ENCODE assay signal across 1 cellular context in the genomic region with DNA sequence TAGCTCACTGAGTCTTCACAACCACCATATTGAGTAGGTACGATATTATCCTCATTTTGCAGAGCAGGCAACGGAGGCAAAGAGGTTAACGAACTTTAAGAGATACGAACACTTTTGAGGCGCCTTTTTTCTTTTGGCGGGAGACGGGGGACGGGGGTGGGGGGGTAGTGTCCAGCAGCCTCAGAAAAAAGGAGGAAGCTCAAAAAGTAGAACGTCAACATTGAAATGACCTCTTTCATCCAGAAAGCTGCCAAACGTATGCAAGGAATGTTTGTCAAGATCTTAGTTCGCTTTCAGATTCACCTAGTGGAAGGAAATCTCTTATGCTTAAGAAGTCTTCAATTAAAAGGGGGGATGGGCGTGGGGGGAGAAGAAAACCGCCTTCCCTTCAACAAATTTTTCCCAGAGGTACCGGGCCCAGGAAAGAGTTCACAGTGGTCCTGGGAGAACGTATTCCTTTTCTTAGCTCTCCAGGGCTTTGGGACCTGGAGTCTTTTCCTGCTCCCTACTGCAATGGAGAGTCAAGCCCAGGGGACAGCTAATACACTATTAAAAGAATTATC.
TF ChIP-seq lines count a peak whose summit lies in the region.

No MANE protein-coding gene starts in this region.

TF ChIP-seq in H1, 55 proteins besides CTCF, POLR2A, EP300 and RAD21:
- no peak for TF ChIP-seq HDAC2 (IDR thresholded peaks at IDR 0.05; ENCODE audit: borderline replicate concordance in 1 of 2, low read depth in 2 of 2, low read length in 2 of 2)
- TF ChIP-seq SUZ12 (IDR thresholded peaks at IDR 0.05; ENCODE audit: low read length), result no peak
- no peak for TF ChIP-seq KDM5A (IDR thresholded peaks at IDR 0.05; ENCODE audit: low read length)
- TF ChIP-seq SP1 (IDR thresholded peaks at IDR 0.05; ENCODE audit: low read depth, low read length), result no peak
- no peak for TF ChIP-seq FOSL1 (IDR thresholded peaks at IDR 0.05; ENCODE audit: insufficient read depth, low read depth, low read length)
- TF ChIP-seq EGR1 (IDR thresholded peaks at IDR 0.05; ENCODE audit: borderline replicate concordance, low read depth, low read length), result no peak
- no peak for TF ChIP-seq CHD1 (IDR thresholded peaks at IDR 0.05; ENCODE audit: low read depth, low read length)
- no peak for TF ChIP-seq TAF1 (IDR thresholded peaks at IDR 0.05; ENCODE audit: low read depth, low read length)
- no peak for TF ChIP-seq SIX5 (IDR thresholded peaks at IDR 0.05; ENCODE audit: low read depth, low read length)
- TF ChIP-seq CREB1 (IDR thresholded peaks at IDR 0.05), result no peak
